Comparison of ENCODE assay signal across 8 cellular contexts in genomic region chr1:212760126-212760823, GRCh38. TPM values are rescaled to one million over a fixed set of nuclear protein-coding genes. Genes with fewer than 3 reads are reported as not detected.
DNase-seq lines count a peak whose midpoint lies in the region; ATAC-seq and TF ChIP-seq lines count a peak whose summit lies in the region.

No MANE protein-coding gene starts in this region.

- H3K9ac ChIP-seq in IMR-90 (ENCODE audit: low read depth, low read length) = no peak overlapping the region

- H2BK120ac ChIP-seq in IMR-90 (ENCODE audit: low read depth, low read length) = no peak overlapping the region

- TF ChIP-seq POLR2A in IMR-90 (IDR thresholded peaks at IDR 0.05; ENCODE audit: low read depth, low read length) = no peak

- H3K4me1 ChIP-seq in IMR-90 (ENCODE audit: control insufficient read depth, insufficient read depth, low read length) = no peaks in the 10 kb centered on the region
- H3K4me1 ChIP-seq in effector memory CD4-positive, alpha-beta T cell (ENCODE audit: control insufficient read depth, insufficient read depth, low read length, poor library complexity, severe bottlenecking) = no peaks in the 10 kb centered on the region

- H3K4me3 ChIP-seq in IMR-90 (ENCODE audit: insufficient read depth, low read depth, low read length) = no peak overlapping the region
- no peak overlapping the region for H3K4me3 ChIP-seq in effector memory CD4-positive, alpha-beta T cell (ENCODE audit: insufficient read depth, low read depth, low read length, poor library complexity, severe bottlenecking)

- intact Hi-C loops in IMR-90 (cut with micrococcal nuclease) = no loop called here

- no peak overlapping the region for H3K4ac ChIP-seq in IMR-90 (ENCODE audit: low read depth, low read length)

- POLR2A ChIA-PET in GM10248 (lab: Yijun Ruan, JAX) = no interaction called here
- POLR2A ChIA-PET in IMR-90 (lab: Charles Lee; ENCODE audit: unreplicated experiment) = no interaction called here
- POLR2A ChIA-PET in activated CD8-positive, alpha-beta T cell treated with anti-CD3 and anti-CD28 coated beads, Interleukin-2, amount 10 ng/mL, durations not matched to agents 7 days and 5 days (lab: Charles Lee) = interaction anchor here (0.6 kb wide), 1 partner anchor 70 kb away, joined by 3 read pairs; no protein-coding TSS in a partner anchor

- CTCF ChIA-PET in GM10248 (lab: Yijun Ruan, JAX) (interaction anchor here (0.8 to 3.6 kb wide), 8 partner anchors 9 to 303 kb away, joined by 3 to 18 read pairs (median 4); no protein-coding TSS in a partner anchor), IMR-90 (lab: Yijun Ruan, JAX) (interaction anchor here (2.5 kb wide), 1 partner anchor 10 kb away, joined by 9 read pairs; no protein-coding TSS in a partner anchor)
- CTCF ChIA-PET in activated CD8-positive, alpha-beta T cell treated with anti-CD3 and anti-CD28 coated beads, Interleukin-2, amount 10 ng/mL, durations not matched to agents 7 days and 5 days (lab: Charles Lee) = interaction anchor here (0.6 to 1.4 kb wide), 9 partner anchors 9 to 302 kb away, joined by 3 to 6 read pairs (median 3); no protein-coding TSS in a partner anchor

- peaks cover 36% of the 10 kb centered on the region for H3K36me3 Mint-ChIP-seq in activated CD8-positive, alpha-beta T cell treated with anti-CD3 and anti-CD28 coated beads, Interleukin-2, amount 10 ng/mL, durations not matched to agents 7 days and 5 days (ENCODE audit: low read depth)

- H3K79me1 ChIP-seq in IMR-90 (ENCODE audit: low read depth in 1 of 2, low read length in 2 of 2) = peaks cover 26 to 37% of the 10 kb centered on the region in 2 experiments

- H3K18ac ChIP-seq in IMR-90 (ENCODE audit: low read depth, low read length) = no peak overlapping the region

- H3K23ac ChIP-seq in IMR-90 (ENCODE audit: low read depth, low read length) = no peak overlapping the region

- peaks cover 8% of the 10 kb centered on the region for H3K4me1 Mint-ChIP-seq in activated CD8-positive, alpha-beta T cell treated with anti-CD3 and anti-CD28 coated beads, Interleukin-2, amount 10 ng/mL, durations not matched to agents 7 days and 5 days (ENCODE audit: low read depth)

- peak; percentile 46; the same call in 1 of the 2 replicates for ATAC-seq in IMR-90 (ENCODE audit: low read depth)
- ATAC-seq in activated CD8-positive, alpha-beta T cell treated with anti-CD3 and anti-CD28 coated beads, Interleukin-2, amount 10 ng/mL, durations not matched to agents 7 days and 5 days = peak; percentile 77
- no peak for ATAC-seq in HG03097 (IDR thresholded peaks at IDR 0.05; ENCODE audit: low FRiP score, unreplicated experiment)

- no peak overlapping the region for H2AK5ac ChIP-seq in IMR-90 (ENCODE audit: low read depth, low read length)

- no peak overlapping the region for H4K91ac ChIP-seq in IMR-90 (ENCODE audit: insufficient read depth, low read depth, low read length)

- H3K27me3 ChIP-seq in IMR-90 (ENCODE audit: control insufficient read depth, insufficient read depth, low read length) = no peaks in the 10 kb centered on the region
- H3K27me3 ChIP-seq in effector memory CD4-positive, alpha-beta T cell (replicated peaks; ENCODE audit: control insufficient read depth, insufficient read depth, low read length, poor library complexity, severe bottlenecking) = no peaks in the 10 kb centered on the region

- H3K27me3 Mint-ChIP-seq in activated CD8-positive, alpha-beta T cell treated with anti-CD3 and anti-CD28 coated beads, Interleukin-2, amount 10 ng/mL, durations not matched to agents 7 days and 5 days (ENCODE audit: low read depth) = no peaks in the 10 kb centered on the region

- TF ChIP-seq CTCF in GM10248 (IDR thresholded peaks at IDR 0.05; ENCODE audit: control extremely low read depth, extremely low read depth, low read depth, missing control alignments) (peak; percentile 28), IMR-90 (conservative IDR thresholded peaks at IDR 0.05; ENCODE audit: low read depth, low read length) (peak; percentile 20; the same call in 1 of the 2 replicates)

- no peak overlapping the region for H2BK20ac ChIP-seq in IMR-90 (ENCODE audit: low read depth, low read length)

- H4K20me1 ChIP-seq in IMR-90 (ENCODE audit: insufficient read depth, low read length) = 0 out of 2 replicates have a peak, but pooled peaks cover 9% of the 10 kb centered on the region

- H4K5ac ChIP-seq in IMR-90 (ENCODE audit: low read depth, low read length) = no peak overlapping the region

- no TSS peak for BruUV-seq in IMR-90 (replicated peaks; lab: Mats Ljungman, UMichigan)

- H3K14ac ChIP-seq in IMR-90 (replicated peaks; ENCODE audit: low read depth, low read length) = no peak overlapping the region

- H3K9me1 ChIP-seq in IMR-90 (ENCODE audit: insufficient read depth, low read length) = 0 out of 2 replicates have a peak, but pooled peaks cover 7% of the 10 kb centered on the region

- H3K36me3 ChIP-seq in IMR-90 (ENCODE audit: control insufficient read depth, insufficient read depth, low read length) = peaks cover 3% of the 10 kb centered on the region; the same call in 1 of the 2 replicates
- no peaks in the 10 kb centered on the region for H3K36me3 ChIP-seq in effector memory CD4-positive, alpha-beta T cell (ENCODE audit: control insufficient read depth, insufficient read depth, low read length)

- peak overlapping the region; percentile 52 for H2AK9ac ChIP-seq in IMR-90 (replicated peaks; ENCODE audit: low read depth, low read length, poor library complexity)

- in situ Hi-C loops in IMR-90 (cut with MboI; ENCODE audit: low sequenced_read_pairs) = no loop called here

- no peak overlapping the region for H2AFZ ChIP-seq in IMR-90 (replicated peaks; ENCODE audit: low read length, poor library complexity)

- H2BK5ac ChIP-seq in IMR-90 (ENCODE audit: low read depth, low read length, poor library complexity, severe bottlenecking) = no peak overlapping the region

- no peak for TF ChIP-seq RAD21 in IMR-90 (IDR thresholded peaks at IDR 0.05; ENCODE audit: low read length)

- H3K4me2 ChIP-seq in IMR-90 (ENCODE audit: low read depth, low read length) = no peak overlapping the region

- no peak overlapping the region for H3K4me3 Mint-ChIP-seq in activated CD8-positive, alpha-beta T cell treated with anti-CD3 and anti-CD28 coated beads, Interleukin-2, amount 10 ng/mL, durations not matched to agents 7 days and 5 days

- no peaks in the 10 kb centered on the region for H3K9me3 Mint-ChIP-seq in activated CD8-positive, alpha-beta T cell treated with anti-CD3 and anti-CD28 coated beads, Interleukin-2, amount 10 ng/mL, durations not matched to agents 7 days and 5 days (ENCODE audit: insufficient read depth)

- WGBS in IMR-90 (ENCODE audit: extremely low coverage in 2 of 2, insufficient read length in 1 of 2), 2 experiments = no CpG with 5 or more reads among the region's 10 CpGs

- H2BK15ac ChIP-seq in IMR-90 (ENCODE audit: low read depth, low read length) = no peak overlapping the region

- H3K56ac ChIP-seq in IMR-90 (ENCODE audit: extremely low read depth, insufficient read depth, low read length) = no peak overlapping the region

- no peak overlapping the region for H3K27ac ChIP-seq in IMR-90 (ENCODE audit: insufficient read depth, low read length)
- no peak overlapping the region for H3K27ac ChIP-seq in effector memory CD4-positive, alpha-beta T cell (ENCODE audit: insufficient read depth, low read length, poor library complexity, severe bottlenecking)

- no peak overlapping the region for H4K8ac ChIP-seq in IMR-90 (ENCODE audit: low read depth in 2 of 2, low read length in 2 of 2)

- H3K27ac Mint-ChIP-seq in activated CD8-positive, alpha-beta T cell treated with anti-CD3 and anti-CD28 coated beads, Interleukin-2, amount 10 ng/mL, durations not matched to agents 7 days and 5 days = no peak overlapping the region

- dilution Hi-C loops in IMR-90 (cut with HindIII; ENCODE audit: low sequenced_read_pairs, unreplicated experiment) = no loop called here

- DNase-seq in GM10248 (ENCODE audit: extremely low spot score) = peak; percentile 52
- no peak for DNase-seq in IMR-90
- DNase-seq in activated CD8-positive, alpha-beta T cell treated with anti-CD3 and anti-CD28 coated beads, Interleukin-2, amount 10 ng/mL, durations not matched to agents 7 days and 5 days = peak; percentile 69
- DNase-seq in germinal center (ENCODE audit: low spot score) = peak; percentile 15
- DNase-seq in stimulated activated CD8-positive, alpha-beta memory T cell treated with anti-CD3 and anti-CD28 coated beads, Interleukin-15, amount 100 ng/mL, for 48 hours (ENCODE audit: low read depth in 2 of 2) = peak; percentile 39 to 55
- no peak for DNase-seq in effector memory CD4-positive, alpha-beta T cell
- no peak for DNase-seq in cerebellum (ENCODE audit: low spot score)

- H3K9me3 ChIP-seq in IMR-90 (ENCODE audit: control insufficient read depth, insufficient read depth, low read length) = no peaks in the 10 kb centered on the region
- H3K9me3 ChIP-seq in effector memory CD4-positive, alpha-beta T cell (ENCODE audit: control insufficient read depth, low read length) = no peaks in the 10 kb centered on the region

TF ChIP-seq in IMR-90, 13 proteins besides CTCF, POLR2A, EP300 and RAD21 (continues in another document):
- TF ChIP-seq FOS (IDR thresholded peaks at IDR 0.05; ENCODE audit: low read depth, low read length) (no peak), ELK1 (IDR thresholded peaks at IDR 0.05; ENCODE audit: borderline replicate concordance, low read depth, low read length) (no peak), NFE2L2 (IDR thresholded peaks at IDR 0.05; ENCODE audit: low read depth, low read length) (no peak)

RNA-seq across cellular contexts. Expression of gene NSL1, which starts 31.3 kb away (rescaled TPM):
- 32.8 and 42.5 TPM in 2 replicates for total RNA-seq in IMR-90 (2012; rRNA removed)
- polyA plus RNA-seq in IMR-90 (2012; rRNA removed) = 19.1 and 26.7 TPM in 2 replicates
- polyA plus RNA-seq in IMR-90 (2012; cell fraction: cytosol; rRNA removed) = 18.2 and 26.4 TPM in 2 replicates
- 8.8 and 9.3 TPM in 2 replicates for polyA plus RNA-seq in IMR-90 (2012; cell fraction: nucleus; rRNA removed; ENCODE audit: low replicate concordance)
- total RNA-seq in activated CD8-positive, alpha-beta T cell treated with anti-CD3 and anti-CD28 coated beads, Interleukin-2, amount 10 ng/mL, durations not matched to agents 7 days and 5 days = 10 to 100 TPM; 49.5 to 55.0 TPM
- 54.5 TPM for total RNA-seq in cerebellum

RNA-seq across cellular contexts. Expression of gene TATDN3, which starts 31.4 kb away (rescaled TPM):
- total RNA-seq in IMR-90 (2012; rRNA removed) (12.0 and 12.8 TPM in 2 replicates), cerebellum (20.8 TPM)
- 4.4 and 4.9 TPM in 2 replicates for polyA plus RNA-seq in IMR-90 (2012; rRNA removed)
- 1.6 and 2.4 TPM in 2 replicates for polyA plus RNA-seq in IMR-90 (2012; cell fraction: cytosol; rRNA removed)
- polyA plus RNA-seq in IMR-90 (2012; cell fraction: nucleus; rRNA removed; ENCODE audit: low replicate concordance) = 0.74 and 3.6 TPM in 2 replicates
- 10 to 100 TPM; 15.3 to 17.0 TPM for total RNA-seq in activated CD8-positive, alpha-beta T cell treated with anti-CD3 and anti-CD28 coated beads, Interleukin-2, amount 10 ng/mL, durations not matched to agents 7 days and 5 days

Comparison
In these comparisons a context has a peak if more than half of its experiments do, and no peak if none do; other contexts are left out.
1. DNase-seq: peak in GM10248 (single experiment), activated CD8-positive, alpha-beta T cell treated with anti-CD3 and anti-CD28 coated beads, Interleukin-2, amount 10 ng/mL, durations not matched to agents 7 days and 5 days (single experiment), germinal center (single experiment) and stimulated activated CD8-positive, alpha-beta memory T cell treated with anti-CD3 and anti-CD28 coated beads, Interleukin-15, amount 100 ng/mL, for 48 hours (2 of 2); none in IMR-90 (single experiment), effector memory CD4-positive, alpha-beta T cell (0 of 3) and cerebellum (single experiment).